ENCODE assay signal across 7 cellular contexts in genomic region chr6:52285174-52286068, GRCh38. TPM values are rescaled to one million over a fixed set of nuclear protein-coding genes. Genes with fewer than 3 reads are reported as not detected.
DNase-seq lines count a peak whose midpoint lies in the region; ATAC-seq and TF ChIP-seq lines count a peak whose summit lies in the region.

No MANE protein-coding gene starts in this region.

- H3K9me3 Mint-ChIP-seq in activated CD4-positive, alpha-beta memory T cell treated with anti-CD3 and anti-CD28 coated beads, Interleukin-2, amount 10 ng/mL, durations not matched to agents 7 days and 5 days = no peaks in the 10 kb centered on the region

- DNase-seq in NCI-H345 (lab: John Stamatoyannopoulos, UW) (peak; percentile 7), cardiac fibroblast (ENCODE audit: low read depth in 2 of 2) (peak; percentile 28 to 30), middle frontal gyrus (ENCODE audit: extremely low spot score, low spot score) (peak; percentile 11), foreskin melanocyte (no peak)
- DNase-seq in activated CD4-positive, alpha-beta memory T cell treated with anti-CD3 and anti-CD28 coated beads, Interleukin-2, amount 10 ng/mL, durations not matched to agents 7 days and 5 days = no peak

- CTCF ChIA-PET in activated CD4-positive, alpha-beta memory T cell treated with anti-CD3 and anti-CD28 coated beads, Interleukin-2, amount 10 ng/mL, durations not matched to agents 7 days and 5 days (lab: Charles Lee) = interaction anchor here (0.7 to 8.2 kb wide), 31 partner anchors 9 to 710 kb away, joined by 3 to 159 read pairs (median 6); partner anchors contain the start of genes EFHC1, GSTA4 and PAQR8

- peaks cover 47% of the 10 kb centered on the region for H3K4me1 Mint-ChIP-seq in activated CD4-positive, alpha-beta memory T cell treated with anti-CD3 and anti-CD28 coated beads, Interleukin-2, amount 10 ng/mL, durations not matched to agents 7 days and 5 days

- peak overlapping the region; percentile 42 to 80 for H3K4me3 ChIP-seq in cardiac fibroblast (replicated peaks in 1 of 2; ENCODE audit: low read depth in 2 of 2, low read length in 2 of 2)

- H3K27ac Mint-ChIP-seq in activated CD4-positive, alpha-beta memory T cell treated with anti-CD3 and anti-CD28 coated beads, Interleukin-2, amount 10 ng/mL, durations not matched to agents 7 days and 5 days = no peak overlapping the region

- no peaks in the 10 kb centered on the region for H3K27me3 Mint-ChIP-seq in activated CD4-positive, alpha-beta memory T cell treated with anti-CD3 and anti-CD28 coated beads, Interleukin-2, amount 10 ng/mL, durations not matched to agents 7 days and 5 days

- no peak overlapping the region for H3K4me3 Mint-ChIP-seq in activated CD4-positive, alpha-beta memory T cell treated with anti-CD3 and anti-CD28 coated beads, Interleukin-2, amount 10 ng/mL, durations not matched to agents 7 days and 5 days

- no peak for ATAC-seq in GM21423 (IDR thresholded peaks at IDR 0.05; ENCODE audit: unreplicated experiment)

- TF ChIP-seq CTCF in GM12872 (IDR thresholded peaks at IDR 0.05; ENCODE audit: insufficient read depth, low read depth, low read length) (peak; percentile 15; the same call in 1 of the 3 replicates), cardiac fibroblast (IDR thresholded peaks at IDR 0.05; ENCODE audit: low read depth, low read length) (no peak)

- POLR2A ChIA-PET in activated CD4-positive, alpha-beta memory T cell treated with anti-CD3 and anti-CD28 coated beads, Interleukin-2, amount 10 ng/mL, durations not matched to agents 7 days and 5 days (lab: Charles Lee) = interaction anchor here (0.7 to 6.3 kb wide), 32 partner anchors 9 to 1017 kb away, joined by 3 to 75 read pairs (median 6); partner anchors contain the start of genes EFHC1, FBXO9, PAQR8 and TRAM2

- H3K36me3 Mint-ChIP-seq in activated CD4-positive, alpha-beta memory T cell treated with anti-CD3 and anti-CD28 coated beads, Interleukin-2, amount 10 ng/mL, durations not matched to agents 7 days and 5 days (ENCODE audit: low read depth) = peaks cover 32% of the 10 kb centered on the region

RNA-seq across cellular contexts. Expression of gene MCM3, which starts 0.9 kb away (rescaled TPM):
- 100 to 1,000 TPM; 149 TPM for total RNA-seq in activated CD4-positive, alpha-beta memory T cell treated with anti-CD3 and anti-CD28 coated beads, Interleukin-2, amount 10 ng/mL, durations not matched to agents 7 days and 5 days

RNA-seq across cellular contexts. Expression of gene IL17F, which starts 41.1 kb away (rescaled TPM):
- 10 to 100 TPM; 12.6 to 13.3 TPM for total RNA-seq in activated CD4-positive, alpha-beta memory T cell treated with anti-CD3 and anti-CD28 coated beads, Interleukin-2, amount 10 ng/mL, durations not matched to agents 7 days and 5 days

Comparison
In these comparisons a context has a peak if more than half of its experiments do, and no peak if none do; other contexts are left out.
1. DNase-seq: peak in NCI-H345 (single experiment), cardiac fibroblast (2 of 2) and middle frontal gyrus (single experiment); none in activated CD4-positive, alpha-beta memory T cell treated with anti-CD3 and anti-CD28 coated beads, Interleukin-2, amount 10 ng/mL, durations not matched to agents 7 days and 5 days (single experiment) and foreskin melanocyte (single experiment).